ENCODE assay signal across 8 cellular contexts in the genomic region with DNA sequence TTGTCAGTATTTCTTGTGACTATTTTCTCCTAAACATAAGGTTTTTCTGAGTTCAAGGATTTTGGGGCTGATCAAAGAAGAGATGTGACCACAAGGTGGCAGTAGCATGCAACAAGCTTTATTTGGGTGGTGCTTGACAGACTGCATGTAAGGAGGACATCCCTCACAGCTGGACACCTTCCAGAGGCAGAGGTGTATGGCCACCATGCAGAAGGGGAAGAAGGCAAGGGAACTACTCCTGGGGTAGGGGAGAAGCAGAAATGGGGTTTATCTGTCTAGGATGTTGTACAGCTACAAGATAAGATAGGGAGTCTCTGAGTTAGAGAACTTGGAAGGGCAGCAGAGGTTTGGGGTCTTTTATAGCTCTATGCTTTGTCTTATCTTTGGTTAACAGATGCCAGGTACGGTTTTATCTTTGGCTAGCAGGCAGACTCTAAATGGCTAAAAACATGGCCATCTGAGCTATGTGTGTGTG. TPM values are rescaled to one million over a fixed set of nuclear protein-coding genes. Genes with fewer than 3 reads are reported as not detected.
DNase-seq lines count a peak whose midpoint lies in the region; ATAC-seq, FAIRE-seq and TF ChIP-seq lines count a peak whose summit lies in the region.

No MANE protein-coding gene starts in this region.

- no peaks in the 10 kb centered on the region for H3K36me3 ChIP-seq in neutrophil
- peaks cover 13% of the 10 kb centered on the region for H3K36me3 ChIP-seq in upper lobe of right lung

- H3K27me3 ChIP-seq in neutrophil, result no peaks in the 10 kb centered on the region
- no peaks in the 10 kb centered on the region for H3K27me3 ChIP-seq in upper lobe of right lung

- peak; percentile 71 for FAIRE-seq in RCC 7860 (lab: Jason Lieb, UNC)

- TF ChIP-seq CTCF in fibroblast of pulmonary artery (IDR thresholded peaks at IDR 0.05; ENCODE audit: low read length, missing control alignments) (peak; percentile 90), neutrophil (IDR thresholded peaks at IDR 0.05) (peak; percentile 77), upper lobe of right lung (IDR thresholded peaks at IDR 0.05) (peak; percentile 81)

- DNase-seq in DMS153 treated with DMSO at 0.1 percent for 48 hours (lab: John Stamatoyannopoulos, UW; ENCODE audit: unreplicated experiment) (peak; percentile 67), Kasumi-1 (lab: John Stamatoyannopoulos, UW) (peak; percentile 71 to 73), RCC 7860 (ENCODE audit: low spot score) (peak; percentile 62), fibroblast of pulmonary artery (ENCODE audit: low read depth) (peak; percentile 91), upper lobe of right lung (no peak)
- peak; percentile 29 to 50 for DNase-seq in activated T-helper 1 cell treated with anti-CD3 and anti-CD28 coated beads, Interleukin-2, amount 50 U/mL, for 16 hours (ENCODE audit: low read depth in 1 of 2, low spot score in 1 of 2)

- intact Hi-C loops in upper lobe of right lung (cut with DNase I), result no loop called here

- H3K4me1 ChIP-seq in neutrophil (ENCODE audit: control insufficient read depth in 1 of 2, insufficient read depth in 1 of 2, low read depth in 1 of 2, low read length in 1 of 2) (peaks cover 9 to 10% of the 10 kb centered on the region in 2 experiments), upper lobe of right lung (peaks cover 8% of the 10 kb centered on the region)

- no peak overlapping the region for H3K27ac ChIP-seq in neutrophil
- no peak overlapping the region for H3K27ac ChIP-seq in upper lobe of right lung

- ATAC-seq in GM21529 (IDR thresholded peaks at IDR 0.05; ENCODE audit: unreplicated experiment), result peak; percentile 42
- peak; percentile 90 for ATAC-seq in upper lobe of right lung

- H3K9me3 ChIP-seq in neutrophil (no peaks in the 10 kb centered on the region), upper lobe of right lung (no peaks in the 10 kb centered on the region)

- no peak overlapping the region for H3K4me3 ChIP-seq in fibroblast of pulmonary artery (replicated peaks; ENCODE audit: low read depth, low read length)
- no peak overlapping the region for H3K4me3 ChIP-seq in neutrophil (ENCODE audit: low read depth in 1 of 2, low read length in 1 of 2)
- H3K4me3 ChIP-seq in upper lobe of right lung, result no peak overlapping the region

RNA-seq across cellular contexts. Expression of gene BIRC2, which starts 5.1 kb away (rescaled TPM):
- total RNA-seq in upper lobe of right lung, result 44.1 TPM

RNA-seq across cellular contexts. Expression of gene BIRC3, which starts 24.6 kb away (rescaled TPM):
- 23.0 TPM for total RNA-seq in upper lobe of right lung
